ENCODE assay signal across 8 cellular contexts in the genomic region with DNA sequence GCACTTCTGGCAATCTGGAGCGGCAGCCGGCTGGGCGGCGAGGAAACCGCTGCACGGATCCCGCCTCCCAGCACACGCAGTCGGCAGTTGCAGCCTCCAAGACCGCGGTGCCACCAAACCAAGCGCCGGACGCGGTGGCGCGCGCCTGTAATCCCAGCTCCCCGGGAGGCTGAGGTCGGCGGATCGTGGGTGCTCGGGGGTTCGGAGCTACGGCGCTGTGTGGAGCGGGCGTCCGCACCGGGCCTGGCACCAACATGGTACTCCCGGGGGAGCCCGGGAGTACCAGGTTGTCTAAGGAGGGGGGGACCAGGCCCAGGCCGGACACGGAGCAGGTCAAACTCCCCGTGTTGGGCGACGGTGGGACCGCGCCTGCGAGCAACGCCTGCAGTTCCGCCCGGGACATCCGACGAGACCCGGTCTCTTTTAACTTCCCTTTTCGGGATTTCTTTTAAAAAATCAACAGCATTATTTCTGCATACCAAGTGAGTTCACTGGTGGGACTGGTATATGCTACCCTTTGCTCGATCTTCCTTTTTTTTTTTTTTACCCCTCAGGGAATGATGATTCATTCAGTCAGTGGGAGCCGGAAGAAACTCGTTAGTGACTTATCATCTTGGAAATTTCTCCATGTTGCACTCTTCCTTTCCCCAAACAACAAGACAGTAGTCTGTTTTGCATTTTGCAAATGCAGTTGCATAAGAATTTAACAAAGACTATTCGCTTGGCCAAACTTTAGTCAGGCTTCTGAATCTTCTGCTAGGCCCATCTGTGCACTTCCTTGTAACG. TPM values are rescaled to one million over a fixed set of nuclear protein-coding genes. Genes with fewer than 3 reads are reported as not detected.
DNase-seq lines count a peak whose midpoint lies in the region; ATAC-seq and TF ChIP-seq lines count a peak whose summit lies in the region.

No MANE protein-coding gene starts in this region.

- peaks cover 0 to 22% of the 10 kb centered on the region in 2 donors for H3K4me1 ChIP-seq in left lung
- H3K4me1 ChIP-seq in sigmoid colon: peaks cover 0 to 13% (median 4%) of the 10 kb centered on the region in 4 donors

- H3K27me3 Mint-ChIP-seq in brain: peaks cover 38% of the 10 kb centered on the region

- ATAC-seq in left lung (no peak), GM19023 (IDR thresholded peaks at IDR 0.05; ENCODE audit: unreplicated experiment) (no peak)

- peak overlapping the region; percentile 19 to 37 for H3K4me3 ChIP-seq in left lung
- H3K4me3 ChIP-seq in sigmoid colon: peak overlapping the region in 2 of 4 donors; percentile 18 to 26

- TF ChIP-seq EP300 in sigmoid colon (IDR thresholded peaks at IDR 0.05): no peak

- WGBS in sigmoid colon, 2 donors: 35 to 87% methylated on average over 52 of the region's 52 CpGs

- H3K27ac ChIP-seq in C4-2B (peak overlapping the region; percentile 3; the same call in 1 of the 2 replicates), left lung (peak overlapping the region in 1 of 2 donors; percentile 71), sigmoid colon (no peak overlapping the region)

- H3K27ac Mint-ChIP-seq in brain: no peak overlapping the region

- H3K9me3 ChIP-seq in left lung (no peaks in the 10 kb centered on the region), sigmoid colon (no peaks in the 10 kb centered on the region)

- H3K27me3 ChIP-seq in left lung (peaks cover 10 to 15% of the 10 kb centered on the region in 2 donors), sigmoid colon (peaks cover 4 to 25% (median 6%) of the 10 kb centered on the region in 3 donors)

- peaks cover 0 to 15% (median 3%) of the 10 kb centered on the region in 5 experiments for H3K9me3 Mint-ChIP-seq in brain

- no peaks in the 10 kb centered on the region for H3K36me3 ChIP-seq in left lung
- no peaks in the 10 kb centered on the region for H3K36me3 ChIP-seq in sigmoid colon

- TF ChIP-seq CTCF in C4-2B (conservative IDR thresholded peaks at IDR 0.05): no peak
- no peak for TF ChIP-seq CTCF in brain (conservative IDR thresholded peaks at IDR 0.05)
- TF ChIP-seq CTCF in left lung (IDR thresholded peaks at IDR 0.05): no peak
- no peak for TF ChIP-seq CTCF in sigmoid colon (IDR thresholded peaks at IDR 0.05)

- H3K4me1 Mint-ChIP-seq in brain: peaks cover 13% of the 10 kb centered on the region

- intact Hi-C loops in left lung (cut with DNase I): no loop called here
- intact Hi-C loops in sigmoid colon (cut with DNase I): no loop called here

- no peaks in the 10 kb centered on the region for H3K36me3 Mint-ChIP-seq in brain

- H3K4me3 Mint-ChIP-seq in brain: peak overlapping the region in 4 of 5 experiments; percentile 21 to 68 (median 58)

- DNase-seq in NOMO-1 treated with DMSO at 0.1 percent for 48 hours (lab: John Stamatoyannopoulos, UW; ENCODE audit: unreplicated experiment): peak; percentile 68
- DNase-seq in left lung: peak; percentile 50 to 91
- DNase-seq in sigmoid colon: no peak
- DNase-seq in SW 1271 (lab: John Stamatoyannopoulos, UW): no peak
- no peak for DNase-seq in NCI-H1417 (lab: John Stamatoyannopoulos, UW)

- TF ChIP-seq POLR2A in sigmoid colon (IDR thresholded peaks at IDR 0.05): no peak

RNA-seq across cellular contexts. Expression of gene ZNF311, which starts 27.6 kb away (rescaled TPM):
- polyA plus RNA-seq in brain (ENCODE audit: insufficient read depth, low read depth, low replicate concordance): not detected
- 1 to 10 TPM; 1.7 to 1.8 TPM for total RNA-seq in left lung
- total RNA-seq in sigmoid colon: 1 to 10 TPM in 1 of 4 donors, under 1 TPM in 3; 0.28 to 1.4 (median 0.83) TPM
- polyA plus RNA-seq in sigmoid colon: 1 to 10 TPM in 1 of 3 donors, under 1 TPM in 2; 0.60 to 1.4 (median 0.73) TPM

RNA-seq across cellular contexts. Expression of gene TRIM27, which starts 53.8 kb away (rescaled TPM):
- 54.7 TPM for polyA plus RNA-seq in brain (ENCODE audit: insufficient read depth, low read depth, low replicate concordance)
- 10 to 100 TPM; 42.2 to 47.5 TPM for total RNA-seq in left lung
- 10 to 100 TPM; 31.9 to 40.0 (median 36.1) TPM for total RNA-seq in sigmoid colon
- 10 to 100 TPM; 19.2 to 38.7 (median 27.6) TPM for polyA plus RNA-seq in sigmoid colon

Comparison
In these comparisons a context has a peak if more than half of its experiments do, and no peak if none do; other contexts are left out.
1. DNase-seq: peak in NOMO-1 treated with DMSO at 0.1 percent for 48 hours (single experiment) and left lung (2 of 2); none in sigmoid colon (single experiment), SW 1271 (0 of 2) and NCI-H1417 (0 of 3).